In genomic region chr2:12302691-12303090, GRCh38 we compare ENCODE assay signal across 1 cellular context.
TF ChIP-seq lines count a peak whose summit lies in the region.

No MANE protein-coding gene starts in this region.

TF ChIP-seq in IMR-90, 13 proteins besides CTCF, POLR2A, EP300 and RAD21 (continued from another document):
- TF ChIP-seq RFX5 (IDR thresholded peaks at IDR 0.05; ENCODE audit: low read depth, low read length) (no peak), BHLHE40 (IDR thresholded peaks at IDR 0.05; ENCODE audit: low read depth, low read length) (no peak), ELK1 (IDR thresholded peaks at IDR 0.05; ENCODE audit: borderline replicate concordance, low read depth, low read length) (no peak), CEBPB (IDR thresholded peaks at IDR 0.05; ENCODE audit: low read depth, low read length) (no peak), SMC3 (IDR thresholded peaks at IDR 0.05; ENCODE audit: low read depth, low read length) (no peak), FOS (IDR thresholded peaks at IDR 0.05; ENCODE audit: low read depth, low read length) (no peak), MAFK (IDR thresholded peaks at IDR 0.05; ENCODE audit: low read depth, low read length) (no peak), MAZ (IDR thresholded peaks at IDR 0.05; ENCODE audit: borderline replicate concordance, low read depth, low read length) (no peak), NFE2L2 (IDR thresholded peaks at IDR 0.05; ENCODE audit: low read depth, low read length) (no peak), MXI1 (IDR thresholded peaks at IDR 0.05; ENCODE audit: borderline replicate concordance, low read depth, low read length) (no peak), USF2 (IDR thresholded peaks at IDR 0.05; ENCODE audit: low read depth, low read length) (no peak)
